Comparison of ENCODE assay signal across 8 cellular contexts in genomic region chr12:69007166-69007857, GRCh38.
A peak's percentile ranks its signal among the peaks of the same experiment; 100 is the strongest.
DNase-seq lines count a peak whose midpoint lies in the region; ATAC-seq and TF ChIP-seq lines count a peak whose summit lies in the region.

No MANE protein-coding gene starts in this region.

- peaks cover 9% of the 10 kb centered on the region for H3F3A ChIP-seq in smooth muscle cell (ENCODE audit: low read depth)

- H3K9me3 ChIP-seq in left ventricle myocardium inferior (replicated peaks): no peaks in the 10 kb centered on the region
- no peaks in the 10 kb centered on the region for H3K9me3 ChIP-seq in smooth muscle cell (replicated peaks; ENCODE audit: low read depth)
- no peaks in the 10 kb centered on the region for H3K9me3 ChIP-seq in ascending aorta

- intact Hi-C loops in left ventricle myocardium inferior (cut with micrococcal nuclease): no loop called here
- intact Hi-C loops in ascending aorta (cut with DNase I): no loop called here

- peak; percentile 47 for DNase-seq in AG09309 (ENCODE audit: low read depth)
- DNase-seq in Kasumi-1 (lab: John Stamatoyannopoulos, UW): peak; percentile 25
- DNase-seq in SIG-M5 (lab: John Stamatoyannopoulos, UW): peak; percentile 58
- DNase-seq in left ventricle myocardium inferior: no peak
- DNase-seq in smooth muscle cell (lab: John Stamatoyannopoulos, UW; ENCODE audit: unreplicated experiment): no peak
- no peak for DNase-seq in ascending aorta (ENCODE audit: low spot score in 2 of 2)

- no peaks in the 10 kb centered on the region for H3K36me3 ChIP-seq in left ventricle myocardium inferior
- no peaks in the 10 kb centered on the region for H3K36me3 ChIP-seq in smooth muscle cell (ENCODE audit: low read depth)
- H3K36me3 ChIP-seq in ascending aorta: no peaks in the 10 kb centered on the region

- peak overlapping the region; percentile 82 for H3K4me2 ChIP-seq in smooth muscle cell

- WGBS in smooth muscle cell (ENCODE audit: low lambda C conversion rate): 16% methylated on average over 10 of the region's 10 CpGs

- TF ChIP-seq CTCF in AG09309 (IDR thresholded peaks at IDR 0.05; ENCODE audit: control insufficient read depth, insufficient read depth, low read depth, low read length, missing control alignments) (no peak), left ventricle myocardium inferior (IDR thresholded peaks at IDR 0.05; ENCODE audit: borderline replicate concordance) (no peak), smooth muscle cell (IDR thresholded peaks at IDR 0.05; ENCODE audit: borderline replicate concordance, insufficient read depth, poor library complexity, severe bottlenecking) (no peak), ascending aorta (IDR thresholded peaks at IDR 0.05) (no peak)

- H3K27me3 ChIP-seq in left ventricle myocardium inferior (ENCODE audit: low read depth): peaks cover under 1% of the 10 kb centered on the region
- H3K27me3 ChIP-seq in smooth muscle cell (ENCODE audit: low read depth): no peaks in the 10 kb centered on the region
- H3K27me3 ChIP-seq in ascending aorta: no peaks in the 10 kb centered on the region

- peak overlapping the region; percentile 5 for H3K27ac ChIP-seq in left ventricle myocardium inferior (replicated peaks)
- peak overlapping the region; percentile 49 for H3K27ac ChIP-seq in smooth muscle cell (ENCODE audit: low read depth)
- no peak overlapping the region for H3K27ac ChIP-seq in ascending aorta

- peak overlapping the region; percentile 68 for H2AFZ ChIP-seq in smooth muscle cell (ENCODE audit: low read depth)

- no peaks in the 10 kb centered on the region for H3K79me2 ChIP-seq in smooth muscle cell (ENCODE audit: low read depth)

- H3K4me1 ChIP-seq in left ventricle myocardium inferior (peaks cover 6% of the 10 kb centered on the region), smooth muscle cell (ENCODE audit: low read depth) (peaks cover 21% of the 10 kb centered on the region), ascending aorta (peaks cover 0 to 3% of the 10 kb centered on the region in 2 donors)

- peak overlapping the region; percentile 17 for H3K4me3 ChIP-seq in AG09309 (ENCODE audit: control insufficient read depth, low read depth, low read length)
- peak overlapping the region; percentile 4 for H3K4me3 ChIP-seq in left ventricle myocardium inferior
- peak overlapping the region; percentile 34 for H3K4me3 ChIP-seq in smooth muscle cell
- H3K4me3 ChIP-seq in ascending aorta: peak overlapping the region in 1 of 2 donors; percentile 38

- H4K20me1 ChIP-seq in smooth muscle cell (ENCODE audit: low read depth): no peaks in the 10 kb centered on the region

- ATAC-seq in GM21717 (IDR thresholded peaks at IDR 0.05; ENCODE audit: unreplicated experiment) (no peak), HG02763 (IDR thresholded peaks at IDR 0.05; ENCODE audit: unreplicated experiment) (no peak)

- peak overlapping the region; percentile 3 for H3K9ac ChIP-seq in smooth muscle cell (ENCODE audit: low read depth)

Comparison
In these comparisons a context has a peak if more than half of its experiments do, and no peak if none do; other contexts are left out.
1. DNase-seq: peak in AG09309 (single experiment), Kasumi-1 (2 of 2) and SIG-M5 (single experiment); none in left ventricle myocardium inferior (single experiment), smooth muscle cell (single experiment) and ascending aorta (0 of 2).
2. H3K27ac ChIP-seq: peak in left ventricle myocardium inferior (single experiment) and smooth muscle cell (single experiment); none in ascending aorta (0 of 2).